Comparison of ENCODE assay signal across 15 cellular contexts in the genomic region with DNA sequence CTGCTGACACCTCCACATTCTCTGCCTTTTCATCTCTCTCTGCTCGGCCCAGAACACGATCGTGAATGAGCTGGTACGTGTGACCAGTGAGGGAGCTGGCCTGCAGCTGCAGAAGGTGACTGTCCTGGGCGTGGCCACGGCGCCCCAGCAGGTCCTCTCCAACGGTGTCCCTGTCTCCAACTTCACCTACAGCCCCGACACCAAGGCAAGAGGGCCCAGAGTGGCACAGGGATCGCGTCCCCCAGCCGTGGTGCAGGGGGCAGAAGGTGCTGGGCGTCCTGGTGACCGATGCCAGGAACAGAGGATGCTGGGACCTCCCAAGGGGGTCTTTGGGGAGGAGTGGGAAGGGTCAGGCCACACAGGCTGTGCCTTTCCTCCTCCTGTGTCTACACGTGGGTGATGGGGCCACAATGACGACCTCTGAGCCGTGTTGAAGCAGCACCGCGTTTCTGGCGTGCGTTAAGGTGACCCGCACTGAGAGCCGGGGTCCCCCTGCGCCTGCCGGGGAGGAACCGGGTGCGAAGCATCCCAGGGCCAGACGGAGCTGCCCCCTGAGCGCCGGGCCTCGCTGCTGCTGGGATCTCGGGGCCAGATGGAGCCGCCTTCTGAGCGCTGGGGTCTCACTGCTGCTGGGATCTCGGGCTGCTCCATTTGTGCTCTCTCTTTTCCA. TPM values are rescaled to one million over a fixed set of nuclear protein-coding genes. Genes with fewer than 3 reads are reported as not detected.
DNase-seq lines count a peak whose midpoint lies in the region; ATAC-seq, FAIRE-seq and TF ChIP-seq lines count a peak whose summit lies in the region.
"Had no signal": no experiment of that assay in that cellular context is flagged by ENCODE, and none has a peak within 500 bp of the region (broad histone marks: within the 10 kb centered on the region; RNA-seq: fewer than 3 reads in every experiment).

No MANE protein-coding gene starts in this region.

- no peak overlapping the region for H3K14ac ChIP-seq in neuronal stem cell (ENCODE audit: low read length)

- no peak for TF ChIP-seq POLR2A in K562 (conservative IDR thresholded peaks at IDR 0.05)

- no peak overlapping the region for H3K4me3 ChIP-seq in BLaER1
- H3K4me3 ChIP-seq in K562: no peak overlapping the region
- H3K4me3 ChIP-seq in neuronal stem cell (ENCODE audit: low read length in 2 of 2): no peak overlapping the region

- H3K4me2 ChIP-seq in BLaER1 (peak overlapping the region; percentile 51), K562 (ENCODE audit: insufficient read depth, low read length) (no peak overlapping the region), neuronal stem cell (ENCODE audit: insufficient read depth, low read length, poor library complexity, severe bottlenecking) (no peak overlapping the region)
- H3K4me2 ChIP-seq: SK-N-SH had no signal

- TF ChIP-seq EP300 in K562 (IDR thresholded peaks at IDR 0.05; ENCODE audit: low read length): no peak

- H3K9me1 ChIP-seq in K562 (ENCODE audit: control insufficient read depth, insufficient read depth, low read length): no peaks in the 10 kb centered on the region

- H3K36me3 ChIP-seq in BLaER1: peaks cover 4% of the 10 kb centered on the region; the same call in 1 of the 2 replicates
- no peaks in the 10 kb centered on the region for H3K36me3 ChIP-seq in K562 (ENCODE audit: control insufficient read depth, insufficient read depth, low read length)
- H3K36me3 ChIP-seq in neuronal stem cell (replicated peaks in 1 of 2; ENCODE audit: control insufficient read depth in 2 of 2, insufficient read depth in 2 of 2, low read length in 2 of 2): peaks cover 0 to 1% of the 10 kb centered on the region in 2 donors

- ATAC-seq in K562 (peak; percentile 34; the same call in 2 of the 3 replicates), HG03565 (IDR thresholded peaks at IDR 0.05; ENCODE audit: unreplicated experiment) (no peak), GM21390 (IDR thresholded peaks at IDR 0.05; ENCODE audit: unreplicated experiment) (no peak)

- H3K79me2 ChIP-seq in K562 (ENCODE audit: control insufficient read depth, insufficient read depth, low read length): no peaks in the 10 kb centered on the region

- peak overlapping the region; percentile 41 for H3K4ac ChIP-seq in neuronal stem cell (ENCODE audit: low read length)

- H3K9ac ChIP-seq in BLaER1: no peak overlapping the region
- H3K9ac ChIP-seq in K562 (ENCODE audit: insufficient read depth in 1 of 2, low read depth in 2 of 2, low read length in 2 of 2): peak overlapping the region in 1 of 2 experiments; percentile 52; a peak in 2 of 4 replicates
- no peak overlapping the region for H3K9ac ChIP-seq in neuronal stem cell (ENCODE audit: low read depth, low read length, poor library complexity)
- H3K9ac ChIP-seq: SK-N-SH had no signal

- H3K27me3 ChIP-seq in BLaER1 (no peaks in the 10 kb centered on the region), K562 (ENCODE audit: control insufficient read depth in 2 of 2, insufficient read depth in 2 of 2, low read length in 2 of 2) (peaks cover 41 to 57% of the 10 kb centered on the region in 2 experiments), neuronal stem cell (ENCODE audit: control insufficient read depth in 3 of 3, insufficient read depth in 3 of 3, low read depth in 1 of 3, low read length in 3 of 3) (no peaks in the 10 kb centered on the region)

- POLR2A ChIA-PET in K562 (lab: Yijun Ruan, JAX): interaction anchor here (0.6 to 2.2 kb wide), 5 partner anchors 8 to 24 kb away, joined by 3 to 7 read pairs (median 5); partner anchors contain the start of gene GAA

- H2BK120ac ChIP-seq in neuronal stem cell (ENCODE audit: low read depth, low read length): no peak overlapping the region

- intact Hi-C loops in K562 (cut with micrococcal nuclease): no loop called here

- no peak overlapping the region for H2AK5ac ChIP-seq in neuronal stem cell (ENCODE audit: low read depth, low read length)

- no peak overlapping the region for H3K18ac ChIP-seq in neuronal stem cell (ENCODE audit: low read length)

- no peak overlapping the region for H4K8ac ChIP-seq in neuronal stem cell (ENCODE audit: low read depth, low read length)

- no peak overlapping the region for H3K27ac ChIP-seq in BLaER1
- no peak overlapping the region for H3K27ac ChIP-seq in K562 (ENCODE audit: extremely low read depth, low read depth, low read length)
- H3K27ac ChIP-seq in neuronal stem cell (replicated peaks; ENCODE audit: low read length): no peak overlapping the region

- in situ Hi-C loops in K562 (cut with MboI): no loop called here

- H4K91ac ChIP-seq in neuronal stem cell (ENCODE audit: low read depth, low read length, poor library complexity): no peak overlapping the region

- H3K4me1 ChIP-seq in BLaER1 (peaks cover 24% of the 10 kb centered on the region), K562 (replicated peaks in 1 of 2; ENCODE audit: control insufficient read depth in 2 of 2, insufficient read depth in 2 of 2, low read length in 2 of 2) (peaks cover 0 to 35% of the 10 kb centered on the region in 2 experiments; a peak in 2 of 5 replicates), neuronal stem cell (ENCODE audit: control insufficient read depth in 2 of 2, insufficient read depth in 1 of 2, low read depth in 1 of 2, low read length in 2 of 2) (peaks cover under 1 to 8% of the 10 kb centered on the region in 2 donors)

- TF ChIP-seq CTCF in K562 (IDR thresholded peaks at IDR 0.05 in 2 of 3, conservative IDR thresholded peaks at IDR 0.05 in 1 of 3; ENCODE audit: insufficient read depth in 2 of 3, low read depth in 1 of 3, low read length in 3 of 3): no peak

- CTCF ChIA-PET in K562 (lab: Yijun Ruan, JAX; ENCODE audit: low intra/inter-chr PET ratio): no interaction called here

- no peak overlapping the region for H2BK12ac ChIP-seq in neuronal stem cell (ENCODE audit: low read length)

- no peak overlapping the region for H2AFZ ChIP-seq in K562 (ENCODE audit: low read depth, low read length)
- no peak overlapping the region for H2AFZ ChIP-seq in neuronal stem cell (ENCODE audit: low read length)

- no peak overlapping the region for H2BK5ac ChIP-seq in neuronal stem cell (ENCODE audit: low read length)

- no peak for TF ChIP-seq RAD21 in K562 (CRISPR knock-in tag; conservative IDR thresholded peaks at IDR 0.05 in 1 of 2, IDR thresholded peaks at IDR 0.05 in 1 of 2)

- H4K20me1 ChIP-seq in BLaER1 (no peaks in the 10 kb centered on the region), K562 (replicated peaks; ENCODE audit: control insufficient read depth, insufficient read depth, low read length) (no peaks in the 10 kb centered on the region)

- BruUV-seq in K562 (replicated peaks; lab: Mats Ljungman, UMichigan): no TSS peak

- H3K79me1 ChIP-seq in neuronal stem cell (ENCODE audit: low read depth, low read length): peaks cover 2% of the 10 kb centered on the region

- H3K9me3 ChIP-seq in BLaER1 (peaks cover 10% of the 10 kb centered on the region), K562 (replicated peaks; ENCODE audit: control insufficient read depth, insufficient read depth, low read depth, low read length) (0 out of 2 replicates have a peak, but pooled peaks cover 5% of the 10 kb centered on the region), neuronal stem cell (replicated peaks in 1 of 2; ENCODE audit: control insufficient read depth in 2 of 2, insufficient read depth in 1 of 2, low read depth in 1 of 2, low read length in 2 of 2) (peaks cover 0 to 17% of the 10 kb centered on the region in 2 donors)
- H3K9me3 ChIP-seq: SK-N-SH had no signal

- H3K23ac ChIP-seq in neuronal stem cell (ENCODE audit: low read depth, low read length, poor library complexity): peak overlapping the region; percentile 90

- H2BK15ac ChIP-seq in neuronal stem cell (ENCODE audit: low read length): no peak overlapping the region

- WGBS in K562 (ENCODE audit: insufficient coverage, low coverage, missing lambda C conversion rate): 7% methylated on average over 26 of the region's 35 CpGs
- WGBS in neuronal stem cell (ENCODE audit: extremely low coverage in 2 of 2, insufficient read length in 2 of 2, insufficient replicate concordance in 1 of 2), 2 donors: no CpG with 5 or more reads among the region's 35 CpGs

- DNase-seq in D341Med (ENCODE audit: low spot score): peak; percentile 41
- DNase-seq in K562 (ENCODE audit: extremely low read depth in 1 of 4, low spot score in 3 of 4): peak in 1 of 4 experiments; percentile 11
- DNase-seq in neuronal stem cell (ENCODE audit: low spot score): no peak
- no peak for DNase-seq in activated CD4-positive, alpha-beta T cell treated with anti-CD3 and anti-CD28 coated beads for 1 hour
- DNase-seq: C1 segment of cervical spinal cord; MV-4-11; NCI-H1417 treated with DMSO at 0.1 percent for 48 hours; NCI-H2107; NCI-H226; NCI-H526; NK-92 treated with Interleukin-12 subunit alpha and Interleukin-12 subunit beta, amount 100 ng/mL, for 24 hours had no signal

- FAIRE-seq in K562 (lab: Jason Lieb, UNC): no peak

RNA-seq across cellular contexts. Expression of gene GAA, which starts 17.4 kb away (rescaled TPM):
- total RNA-seq in K562 (2011; cell fraction: chromatin; rRNA removed; ENCODE audit: low replicate concordance): 7.6 and 18.3 TPM in 2 replicates
- total RNA-seq in K562 (2011; cell fraction: nucleolus; rRNA removed): 11.8 and 20.2 TPM in 2 replicates
- 9.5 and 13.4 TPM in 2 replicates for total RNA-seq in K562 (2011; cell fraction: nucleoplasm; rRNA removed)
- 6.1 and 6.4 TPM in 2 replicates for total RNA-seq in K562 (2014; rRNA removed)
- 1.1 and 1.2 TPM in 2 replicates for total RNA-seq in K562 (2014; rRNA removed; fragmentation: Illumina TruSeq; extraction: Trizol)
- total RNA-seq in K562 (2015; rRNA removed; fragmentation: Illumina TruSeq; extraction: Trizol): 1.0 and 1.5 TPM in 2 replicates
- 3.8 and 4.0 TPM in 2 replicates for total RNA-seq in K562 (2021)
- polyA plus RNA-seq in K562 (2011; rRNA removed): 1.7 and 2.6 TPM in 2 replicates
- 2.3 and 5.6 TPM in 2 replicates for polyA plus RNA-seq in K562 (2011; cell fraction: cytosol; rRNA removed)
- 14.5 and 29.7 TPM in 2 replicates for polyA plus RNA-seq in K562 (2011; cell fraction: nucleus; rRNA removed)
- polyA plus RNA-seq in K562 (2012): 2.5 and 7.0 TPM in 2 replicates
- polyA plus RNA-seq in K562 (2014; fragmentation: Illumina TruSeq; extraction: Trizol): 1.9 TPM in 2 replicates
- under 1 TPM; 0.15 to 0.87 TPM for polyA plus RNA-seq in K562 (2014; fragmentation: Nextera tagmentation; extraction: Ambion mirVana)
- polyA plus RNA-seq in K562 (2014; rRNA removed): 5.8 and 6.0 TPM in 2 replicates
- polyA minus RNA-seq in K562 (2011; rRNA and poly(A)+ RNA removed): 0.57 and 0.63 TPM in 2 replicates
- 1.3 and 1.6 TPM in 2 replicates for polyA minus RNA-seq in K562 (2011; cell fraction: cytosol; rRNA and poly(A)+ RNA removed)
- polyA minus RNA-seq in K562 (2011; cell fraction: nucleus; rRNA and poly(A)+ RNA removed): 6.2 and 6.9 TPM in 2 replicates
- polyA plus RNA-seq in neuronal stem cell (2013, experiment 1 of 2): 50.1 TPM
- polyA plus RNA-seq in neuronal stem cell (2013, experiment 2 of 2): 49.6 TPM

RNA-seq across cellular contexts. Expression of gene EIF4A3, which starts 28.2 kb away (rescaled TPM):
- total RNA-seq in K562 (2011; cell fraction: chromatin; rRNA removed; ENCODE audit: low replicate concordance): 97.7 and 109 TPM in 2 replicates
- total RNA-seq in K562 (2011; cell fraction: nucleolus; rRNA removed): 60.3 and 71.7 TPM in 2 replicates
- 81.0 and 81.6 TPM in 2 replicates for total RNA-seq in K562 (2011; cell fraction: nucleoplasm; rRNA removed)
- total RNA-seq in K562 (2014; rRNA removed): 121 and 124 TPM in 2 replicates
- 147 and 157 TPM in 2 replicates for total RNA-seq in K562 (2014; rRNA removed; fragmentation: Illumina TruSeq; extraction: Trizol)
- 126 and 130 TPM in 2 replicates for total RNA-seq in K562 (2015; rRNA removed; fragmentation: Illumina TruSeq; extraction: Trizol)
- total RNA-seq in K562 (2021): 133 and 139 TPM in 2 replicates
- 128 and 171 TPM in 2 replicates for polyA plus RNA-seq in K562 (2011; rRNA removed)
- polyA plus RNA-seq in K562 (2011; cell fraction: cytosol; rRNA removed): 101 and 105 TPM in 2 replicates
- 68.0 and 84.5 TPM in 2 replicates for polyA plus RNA-seq in K562 (2011; cell fraction: nucleus; rRNA removed)
- 86.7 and 168 TPM in 2 replicates for polyA plus RNA-seq in K562 (2012)
- polyA plus RNA-seq in K562 (2014; fragmentation: Illumina TruSeq; extraction: Trizol): 127 and 131 TPM in 2 replicates
- polyA plus RNA-seq in K562 (2014; fragmentation: Nextera tagmentation; extraction: Ambion mirVana): 10 to 100 TPM; 62.7 to 67.0 TPM
- polyA plus RNA-seq in K562 (2014; rRNA removed): 103 and 134 TPM in 2 replicates
- 114 and 154 TPM in 2 replicates for polyA minus RNA-seq in K562 (2011; rRNA and poly(A)+ RNA removed)
- polyA minus RNA-seq in K562 (2011; cell fraction: cytosol; rRNA and poly(A)+ RNA removed): 63.1 and 74.0 TPM in 2 replicates
- 27.3 and 35.1 TPM in 2 replicates for polyA minus RNA-seq in K562 (2011; cell fraction: nucleus; rRNA and poly(A)+ RNA removed)
- 66.1 TPM for polyA plus RNA-seq in neuronal stem cell (2013, experiment 1 of 2)
- 64.7 TPM for polyA plus RNA-seq in neuronal stem cell (2013, experiment 2 of 2)

RNA-seq across cellular contexts. Expression of gene CARD14, which starts 51.1 kb away (rescaled TPM):
- total RNA-seq in K562 (2011; cell fraction: chromatin; rRNA removed; ENCODE audit: low replicate concordance): not detected in 2 replicates
- not detected in 2 replicates for total RNA-seq in K562 (2011; cell fraction: nucleolus; rRNA removed)
- not detected in 2 replicates for total RNA-seq in K562 (2011; cell fraction: nucleoplasm; rRNA removed)
- total RNA-seq in K562 (2014; rRNA removed): not detected in 2 replicates
- total RNA-seq in K562 (2014; rRNA removed; fragmentation: Illumina TruSeq; extraction: Trizol): not detected in 2 replicates
- total RNA-seq in K562 (2015; rRNA removed; fragmentation: Illumina TruSeq; extraction: Trizol): not detected in 2 replicates
- total RNA-seq in K562 (2021): not detected in 2 replicates
- polyA plus RNA-seq in K562 (2011; rRNA removed): not detected in 2 replicates
- polyA plus RNA-seq in K562 (2011; cell fraction: cytosol; rRNA removed): not detected in 2 replicates
- not detected in 2 replicates for polyA plus RNA-seq in K562 (2011; cell fraction: nucleus; rRNA removed)
- polyA plus RNA-seq in K562 (2012): 0.05 and 0.24 TPM in 2 replicates
- not detected in 2 replicates for polyA plus RNA-seq in K562 (2014; fragmentation: Illumina TruSeq; extraction: Trizol)
- not detected for polyA plus RNA-seq in K562 (2014; fragmentation: Nextera tagmentation; extraction: Ambion mirVana)
- not detected in 2 replicates for polyA plus RNA-seq in K562 (2014; rRNA removed)
- polyA minus RNA-seq in K562 (2011; rRNA and poly(A)+ RNA removed): not detected in 2 replicates
- polyA minus RNA-seq in K562 (2011; cell fraction: cytosol; rRNA and poly(A)+ RNA removed): 3.2 TPM in 1 of 2 replicates, not detected in the other
- polyA minus RNA-seq in K562 (2011; cell fraction: nucleus; rRNA and poly(A)+ RNA removed): not detected in 2 replicates
- polyA plus RNA-seq in neuronal stem cell (2013, experiment 1 of 2): 0.20 TPM
- polyA plus RNA-seq in neuronal stem cell (2013, experiment 2 of 2): 0.22 TPM
